ENCODE assay signal across 1 cellular context in genomic region chr7:74306737-74307469, GRCh38.
TF ChIP-seq lines count a peak whose summit lies in the region.

No MANE protein-coding gene starts in this region.

TF ChIP-seq in K562, 482 proteins besides CTCF, POLR2A, EP300 and RAD21 (continued from another document and continues in another):
- TF ChIP-seq ATF4 (CRISPR knock-in tag; IDR thresholded peaks at IDR 0.05) = no peak
- TF ChIP-seq MAFF (IDR thresholded peaks at IDR 0.05; ENCODE audit: low read length) = no peak
- TF ChIP-seq PBX2 (CRISPR knock-in tag; IDR thresholded peaks at IDR 0.05; ENCODE audit: low read depth) = no peak
- 0 out of 2 replicates have a peak, but pooled peaks have one; percentile 18 for TF ChIP-seq PBX2 (tag; conservative IDR thresholded peaks at IDR 0.05; ENCODE audit: low read depth)
- 0 out of 2 replicates have a peak, but pooled peaks have one; percentile 37 for TF ChIP-seq ZBTB40 (IDR thresholded peaks at IDR 0.05)
- TF ChIP-seq ZBTB40 (CRISPR knock-in tag; IDR thresholded peaks at IDR 0.05) = no peak
- no peak for TF ChIP-seq CBFB (CRISPR knock-in tag; IDR thresholded peaks at IDR 0.05)
- peak; percentile 39; the same call in 1 of the 2 replicates for TF ChIP-seq ZNF431 (CRISPR knock-in tag; IDR thresholded peaks at IDR 0.05)
- peak; percentile 88 to 95 for TF ChIP-seq KDM1A (IDR thresholded peaks at IDR 0.05)
- TF ChIP-seq CUX1 (CRISPR knock-in tag; IDR thresholded peaks at IDR 0.05) = no peak
- TF ChIP-seq ZNF717 (CRISPR knock-in tag; IDR thresholded peaks at IDR 0.05) = no peak
- peak; percentile 74 for TF ChIP-seq JUN (IDR thresholded peaks at IDR 0.05; ENCODE audit: borderline replicate concordance, low read depth, low read length)
- 0 out of 2 replicates have a peak, but pooled peaks have one; percentile 78 for TF ChIP-seq JUN (CRISPR knock-in tag; IDR thresholded peaks at IDR 0.05; ENCODE audit: borderline replicate concordance)
- TF ChIP-seq NFIC (IDR thresholded peaks at IDR 0.05) = peak; percentile 86
- peak; percentile 77; the same call in 1 of the 2 replicates for TF ChIP-seq ZNF175 (CRISPR knock-in tag; IDR thresholded peaks at IDR 0.05; ENCODE audit: low read depth)
- no peak for TF ChIP-seq MIER1 (IDR thresholded peaks at IDR 0.05; ENCODE audit: low read depth)
- TF ChIP-seq GABPA (tag; conservative IDR thresholded peaks at IDR 0.05; ENCODE audit: low read depth) = peak; percentile 75
- TF ChIP-seq GTF2A2 (tag; IDR thresholded peaks at IDR 0.05) = no peak
- no peak for TF ChIP-seq JUNB (CRISPR knock-in tag; conservative IDR thresholded peaks at IDR 0.05)
- TF ChIP-seq HDAC6 (IDR thresholded peaks at IDR 0.05; ENCODE audit: low read depth, low read length) = no peak
- TF ChIP-seq ARID1B (IDR thresholded peaks at IDR 0.05) = peak; percentile 75
- TF ChIP-seq MCM7 (IDR thresholded peaks at IDR 0.05) = no peak
- TF ChIP-seq ZBED1 (IDR thresholded peaks at IDR 0.05) = no peak
- peak; percentile 94 for TF ChIP-seq CBX1 (IDR thresholded peaks at IDR 0.05; ENCODE audit: low read depth)
- TF ChIP-seq ELK3 (CRISPR knock-in tag; IDR thresholded peaks at IDR 0.05) = no peak
- TF ChIP-seq CBX2 (IDR thresholded peaks at IDR 0.05; ENCODE audit: insufficient read depth, low read length, poor library complexity, severe bottlenecking) = no peak
- no peak for TF ChIP-seq RERE (CRISPR knock-in tag; IDR thresholded peaks at IDR 0.05; ENCODE audit: borderline replicate concordance)
- peak; percentile 61; the same call in 1 of the 2 replicates for TF ChIP-seq TCF3 (CRISPR knock-in tag; IDR thresholded peaks at IDR 0.05)
- TF ChIP-seq NFE2 (IDR thresholded peaks at IDR 0.05; ENCODE audit: low read depth) = peak; percentile 34; the same call in 1 of the 2 replicates
- TF ChIP-seq ADNP (tag; IDR thresholded peaks at IDR 0.05) = peak; percentile 94
- peak; percentile 14 to 87; a peak in 3 of 4 replicates for TF ChIP-seq RCOR1 (IDR thresholded peaks at IDR 0.05; ENCODE audit: borderline replicate concordance in 1 of 2, low read depth in 2 of 2, low read length in 2 of 2)
- TF ChIP-seq SMAD4 (CRISPR knock-in tag; conservative IDR thresholded peaks at IDR 0.05) = peak; percentile 51; the same call in 1 of the 2 replicates
- TF ChIP-seq SMARCA4 (IDR thresholded peaks at IDR 0.05) = peak; percentile 73
- TF ChIP-seq SIN3B (IDR thresholded peaks at IDR 0.05; ENCODE audit: low read depth) = no peak
- TF ChIP-seq NCOA2 (IDR thresholded peaks at IDR 0.05; ENCODE audit: partially characterized antibody in 2 of 2) = no peak
- TF ChIP-seq ZNF23 (CRISPR knock-in tag; IDR thresholded peaks at IDR 0.05) = no peak
